19 cellular contexts compared by ENCODE assay signal in the genomic region with DNA sequence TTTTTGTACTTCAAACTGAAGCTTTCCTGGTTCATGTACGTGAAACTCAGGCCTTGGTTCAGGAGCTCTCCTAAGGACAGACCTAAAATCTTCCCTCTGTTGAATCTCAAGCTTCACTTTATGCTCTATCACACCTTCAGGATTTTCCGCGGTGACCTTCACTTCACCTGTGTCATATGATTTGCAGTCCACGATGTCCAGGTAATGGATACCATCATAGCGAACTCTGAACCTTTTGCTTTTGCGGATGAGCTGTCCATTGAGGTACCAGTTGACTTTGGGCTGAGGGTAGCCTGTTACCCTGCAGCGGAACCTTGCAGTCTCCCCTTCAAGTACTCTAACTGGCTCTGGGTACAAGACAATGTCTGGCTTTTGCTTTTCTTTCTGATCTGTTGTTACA. TPM values are rescaled to one million over a fixed set of nuclear protein-coding genes. Genes with fewer than 3 reads are reported as not detected.
DNase-seq lines count a peak whose midpoint lies in the region; ATAC-seq and TF ChIP-seq lines count a peak whose summit lies in the region.
"Had no signal": no experiment of that assay in that cellular context is flagged by ENCODE, and none has a peak within 500 bp of the region (broad histone marks: within the 10 kb centered on the region; RNA-seq: fewer than 3 reads in every experiment).

No MANE protein-coding gene starts in this region.

- H3K27ac ChIP-seq in cardiac muscle cell = peak overlapping the region; percentile 29
- H3K27ac ChIP-seq in heart left ventricle = peak overlapping the region in 2 of 12 donors; percentile 3 to 9
- peak overlapping the region; percentile 59 for H3K27ac ChIP-seq in psoas muscle
- H3K27ac ChIP-seq in Peyer's patch = no peak overlapping the region
- H3K27ac ChIP-seq: BLaER1 treated with 17β-estradiol and CSF1 and Interleukin-3, amounts not matched to agents 10 nM and 100 nM; GM23248 had no signal

- TF ChIP-seq CTCF in cardiac muscle cell (IDR thresholded peaks at IDR 0.05; ENCODE audit: low read depth, low read length) (no peak), heart left ventricle (IDR thresholded peaks at IDR 0.05) (no peak), psoas muscle (IDR thresholded peaks at IDR 0.05) (no peak), Peyer's patch (IDR thresholded peaks at IDR 0.05) (no peak)

- H3K4me3 ChIP-seq in cardiac muscle cell (no peak overlapping the region), heart left ventricle (no peak overlapping the region), psoas muscle (peak overlapping the region; percentile 48), Peyer's patch (no peak overlapping the region)
- H3K4me3 ChIP-seq: BLaER1 treated with 17β-estradiol and CSF1 and Interleukin-3, amounts not matched to agents 10 nM and 100 nM; GM12878; GM23248 had no signal

- ATAC-seq in heart left ventricle (peak; percentile 17 to 36 (median 28)), left ventricle myocardium superior (peak; percentile 38), psoas muscle (peak; percentile 30 to 49 (median 38)), GM21447 (IDR thresholded peaks at IDR 0.05; ENCODE audit: unreplicated experiment) (no peak), GM18517 (IDR thresholded peaks at IDR 0.05; ENCODE audit: unreplicated experiment) (no peak)
- ATAC-seq: GM12878 had no signal

- no peaks in the 10 kb centered on the region for H3K9me3 ChIP-seq in cardiac muscle cell (ENCODE audit: low read depth)
- no peaks in the 10 kb centered on the region for H3K9me3 ChIP-seq in heart left ventricle
- H3K9me3 ChIP-seq in psoas muscle = no peaks in the 10 kb centered on the region
- H3K9me3 ChIP-seq in Peyer's patch = no peaks in the 10 kb centered on the region

- no peaks in the 10 kb centered on the region for H3K27me3 ChIP-seq in cardiac muscle cell
- H3K27me3 ChIP-seq in heart left ventricle = no peaks in the 10 kb centered on the region
- no peaks in the 10 kb centered on the region for H3K27me3 ChIP-seq in psoas muscle (ENCODE audit: insufficient read depth in 3 of 3, low read length in 2 of 3)
- H3K27me3 ChIP-seq in Peyer's patch = no peaks in the 10 kb centered on the region
- H3K27me3 ChIP-seq: BLaER1 treated with 17β-estradiol and CSF1 and Interleukin-3, amounts not matched to agents 10 nM and 100 nM had no signal

- H3K36me3 ChIP-seq in cardiac muscle cell (peaks cover 100% of the 10 kb centered on the region), heart left ventricle (peaks cover 0 to 100% (median 95%) of the 10 kb centered on the region in 9 donors), psoas muscle (ENCODE audit: insufficient read depth in 1 of 2, low read depth in 1 of 2) (peaks cover 23 to 100% of the 10 kb centered on the region in 2 donors), Peyer's patch (no peaks in the 10 kb centered on the region)
- H3K36me3 ChIP-seq: BLaER1 treated with 17β-estradiol and CSF1 and Interleukin-3, amounts not matched to agents 10 nM and 100 nM had no signal

- WGBS in heart left ventricle, 4 donors = 64 to 73% (median 70%) methylated on average over 7 of the region's 7 CpGs
- WGBS in psoas muscle, 3 donors = 39 to 51% (median 40%) methylated on average over 7 of the region's 7 CpGs

- DNase-seq in cardiac muscle cell (ENCODE audit: low read depth in 1 of 2, low spot score in 1 of 2) = no peak
- no peak for DNase-seq in heart left ventricle
- no peak for DNase-seq in left ventricle myocardium superior
- DNase-seq in psoas muscle = no peak
- DNase-seq in Peyer's patch = no peak
- no peak for DNase-seq in Ammon's horn (ENCODE audit: low spot score)
- DNase-seq: CD4-positive, alpha-beta T cell; CD8-positive, alpha-beta memory T cell; DMS 273 treated with DMSO at 0.1 percent for 48 hours; DMS79; EL; GDM1; GM23248; H7; HCEC 1CT had no signal

- TF ChIP-seq POLR2A in heart left ventricle (IDR thresholded peaks at IDR 0.05) (no peak), Peyer's patch (IDR thresholded peaks at IDR 0.05) (no peak)

- H3K4me1 ChIP-seq in cardiac muscle cell (ENCODE audit: low read depth) (no peaks in the 10 kb centered on the region), heart left ventricle (peaks cover 0 to 43% (median 7%) of the 10 kb centered on the region in 12 donors), psoas muscle (peaks cover 85% of the 10 kb centered on the region), Peyer's patch (no peaks in the 10 kb centered on the region)
- H3K4me1 ChIP-seq: BLaER1 treated with 17β-estradiol and CSF1 and Interleukin-3, amounts not matched to agents 10 nM and 100 nM had no signal

- intact Hi-C loops in heart left ventricle (cut with DNase I) = no loop called here
- intact Hi-C loops in left ventricle myocardium superior (cut with micrococcal nuclease) = no loop called here
- intact Hi-C loops in psoas muscle (cut with DNase I) = no loop called here

RNA-seq across cellular contexts. Expression of a gene that starts 31.2 kb away (rescaled TPM):
- total RNA-seq in cardiac muscle cell (473 and 1,214 TPM in 2 replicates), heart left ventricle (1,000 to 10,000 TPM; 2,645 to 4,653 (median 3,666) TPM), left ventricle myocardium superior (3,610 TPM), psoas muscle (1,000 to 10,000 TPM; 4,462 to 7,650 (median 6,674) TPM), Peyer's patch (100 to 1,000 TPM in 1 of 4 donors, 10 to 100 TPM in 2, 1 to 10 TPM in 1; 7.6 to 104 (median 10.6) TPM)
- polyA plus RNA-seq in cardiac muscle cell (1,208 and 1,558 TPM in 2 replicates), heart left ventricle (100 to 1,000 TPM; 136 to 653 TPM), psoas muscle (100 to 1,000 TPM; 137 to 248 (median 173) TPM)
- total RNA-seq: GM23248 had no signal

Comparison
In these comparisons a context has a peak if more than half of its experiments do, and no peak if none do; other contexts are left out.
1. H3K27ac ChIP-seq: peak in cardiac muscle cell (single experiment) and psoas muscle (single experiment); none in Peyer's patch (0 of 4).
2. ATAC-seq: peak in heart left ventricle (4 of 4), left ventricle myocardium superior (single experiment) and psoas muscle (4 of 4); none in GM21447 (single experiment) and GM18517 (single experiment).